Comparison of ENCODE assay signal across 16 cellular contexts in genomic region chrX:30521440-30522182, GRCh38. TPM values are rescaled to one million over a fixed set of nuclear protein-coding genes. Genes with fewer than 3 reads are reported as not detected.
DNase-seq lines count a peak whose midpoint lies in the region; ATAC-seq and TF ChIP-seq lines count a peak whose summit lies in the region.
"Had no signal": no experiment of that assay in that cellular context is flagged by ENCODE, and none has a peak within 500 bp of the region (broad histone marks: within the 10 kb centered on the region; RNA-seq: fewer than 3 reads in every experiment).

No MANE protein-coding gene starts in this region.

- peak; percentile 55 for DNase-seq in EL
- peak; percentile 33 for DNase-seq in RPMI7951 (ENCODE audit: low read depth)
- DNase-seq in epithelial cell of esophagus (ENCODE audit: low read depth), result peak; percentile 56
- DNase-seq in GDM1 (lab: John Stamatoyannopoulos, UW), result no peak
- no peak for DNase-seq in NK-92 treated with Interleukin-12 subunit alpha and Interleukin-12 subunit beta, amount 100 ng/mL, for 24 hours (lab: John Stamatoyannopoulos, UW)
- DNase-seq in upper lobe of left lung, result no peak
- DNase-seq: CD4-positive, alpha-beta T cell; GF-D8; H9; MV-4-11; natural killer cell; stomach; T-cell had no signal

- TF ChIP-seq RAD21 in neural cell (conservative IDR thresholded peaks at IDR 0.05), result no peak

- H3K27ac ChIP-seq in neural cell (ENCODE audit: low read length) (no peak overlapping the region), upper lobe of left lung (no peak overlapping the region)
- H3K27ac ChIP-seq: stomach had no signal

- H3K4me3 ChIP-seq in epithelial cell of esophagus (ENCODE audit: low read length) (no peak overlapping the region), neural cell (ENCODE audit: low read length) (no peak overlapping the region), upper lobe of left lung (no peak overlapping the region)
- H3K4me3 ChIP-seq: stomach had no signal

- no peak overlapping the region for H3K4me2 ChIP-seq in neural cell (ENCODE audit: low read length)

- H3K36me3 ChIP-seq in neural cell (ENCODE audit: insufficient read depth, low read length) (no peaks in the 10 kb centered on the region), upper lobe of left lung (no peaks in the 10 kb centered on the region)
- H3K36me3 ChIP-seq: stomach had no signal

- H4K20me1 ChIP-seq in neural cell (ENCODE audit: insufficient read depth), result no peaks in the 10 kb centered on the region

- H3K4me1 ChIP-seq in upper lobe of left lung, result no peaks in the 10 kb centered on the region
- H3K4me1 ChIP-seq: stomach had no signal

- no peaks in the 10 kb centered on the region for H3K9me2 ChIP-seq in neural cell (ENCODE audit: insufficient read depth, low read length)

- H3K27me3 ChIP-seq in neural cell (ENCODE audit: insufficient read depth, low read depth, low read length), result no peaks in the 10 kb centered on the region
- H3K27me3 ChIP-seq in upper lobe of left lung, result no peaks in the 10 kb centered on the region
- H3K27me3 ChIP-seq: stomach had no signal

- WGBS in upper lobe of left lung, 2 donors, result 73 to 90% methylated on average over 4 of the region's 4 CpGs

- TF ChIP-seq CTCF in epithelial cell of esophagus (IDR thresholded peaks at IDR 0.05; ENCODE audit: insufficient read depth, low read depth, low read length, missing control alignments) (no peak), neural cell (IDR thresholded peaks at IDR 0.05; ENCODE audit: poor library complexity, severe bottlenecking) (no peak), upper lobe of left lung (IDR thresholded peaks at IDR 0.05) (no peak)

- ATAC-seq in HG02852 (IDR thresholded peaks at IDR 0.05; ENCODE audit: unreplicated experiment) (no peak), upper lobe of left lung (ENCODE audit: low FRiP score in 2 of 2) (no peak)
- ATAC-seq: natural killer cell, T-cell had no signal

- H3K79me2 ChIP-seq in neural cell (replicated peaks; ENCODE audit: insufficient read depth, low read length), result no peaks in the 10 kb centered on the region

- TF ChIP-seq EP300 in neural cell (conservative IDR thresholded peaks at IDR 0.05; ENCODE audit: poor library complexity, severe bottlenecking) (peak; percentile 74), upper lobe of left lung (IDR thresholded peaks at IDR 0.05) (no peak)

- TF ChIP-seq POLR2A in upper lobe of left lung (IDR thresholded peaks at IDR 0.05), result no peak

- no peak overlapping the region for H3K9ac ChIP-seq in neural cell (ENCODE audit: low read length)

- H3K9me3 ChIP-seq in neural cell (ENCODE audit: low read length), result no peaks in the 10 kb centered on the region
- no peaks in the 10 kb centered on the region for H3K9me3 ChIP-seq in upper lobe of left lung
- H3K9me3 ChIP-seq: stomach had no signal

- H3F3A ChIP-seq in neural cell (ENCODE audit: insufficient read depth, low read length, poor library complexity, severe bottlenecking), result no peaks in the 10 kb centered on the region

- no peak overlapping the region for H2AFZ ChIP-seq in neural cell (ENCODE audit: low read depth, low read length)

TF ChIP-seq in neural cell, 6 proteins besides CTCF, POLR2A, EP300 and RAD21:
- TF ChIP-seq SMC3 (conservative IDR thresholded peaks at IDR 0.05; ENCODE audit: poor library complexity) (no peak), POLR2AphosphoS5 (IDR thresholded peaks at IDR 0.05) (peak; percentile 25), EZH2 (IDR thresholded peaks at IDR 0.05; ENCODE audit: borderline replicate concordance, insufficient read depth, low read length, poor library complexity, severe bottlenecking) (no peak), TAF1 (IDR thresholded peaks at IDR 0.05; ENCODE audit: low read depth) (no peak), MXI1 (conservative IDR thresholded peaks at IDR 0.05; ENCODE audit: poor library complexity, severe bottlenecking) (no peak)
- TF ChIP-seq, protein P1, sequence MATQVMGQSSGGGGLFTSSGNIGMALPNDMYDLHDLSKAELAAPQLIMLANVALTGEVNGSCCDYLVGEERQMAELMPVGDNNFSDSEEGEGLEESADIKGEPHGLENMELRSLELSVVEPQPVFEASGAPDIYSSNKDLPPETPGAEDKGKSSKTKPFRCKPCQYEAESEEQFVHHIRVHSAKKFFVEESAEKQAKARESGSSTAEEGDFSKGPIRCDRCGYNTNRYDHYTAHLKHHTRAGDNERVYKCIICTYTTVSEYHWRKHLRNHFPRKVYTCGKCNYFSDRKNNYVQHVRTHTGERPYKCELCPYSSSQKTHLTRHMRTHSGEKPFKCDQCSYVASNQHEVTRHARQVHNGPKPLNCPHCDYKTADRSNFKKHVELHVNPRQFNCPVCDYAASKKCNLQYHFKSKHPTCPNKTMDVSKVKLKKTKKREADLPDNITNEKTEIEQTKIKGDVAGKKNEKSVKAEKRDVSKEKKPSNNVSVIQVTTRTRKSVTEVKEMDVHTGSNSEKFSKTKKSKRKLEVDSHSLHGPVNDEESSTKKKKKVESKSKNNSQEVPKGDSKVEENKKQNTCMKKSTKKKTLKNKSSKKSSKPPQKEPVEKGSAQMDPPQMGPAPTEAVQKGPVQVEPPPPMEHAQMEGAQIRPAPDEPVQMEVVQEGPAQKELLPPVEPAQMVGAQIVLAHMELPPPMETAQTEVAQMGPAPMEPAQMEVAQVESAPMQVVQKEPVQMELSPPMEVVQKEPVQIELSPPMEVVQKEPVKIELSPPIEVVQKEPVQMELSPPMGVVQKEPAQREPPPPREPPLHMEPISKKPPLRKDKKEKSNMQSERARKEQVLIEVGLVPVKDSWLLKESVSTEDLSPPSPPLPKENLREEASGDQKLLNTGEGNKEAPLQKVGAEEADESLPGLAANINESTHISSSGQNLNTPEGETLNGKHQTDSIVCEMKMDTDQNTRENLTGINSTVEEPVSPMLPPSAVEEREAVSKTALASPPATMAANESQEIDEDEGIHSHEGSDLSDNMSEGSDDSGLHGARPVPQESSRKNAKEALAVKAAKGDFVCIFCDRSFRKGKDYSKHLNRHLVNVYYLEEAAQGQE (IDR thresholded peaks at IDR 0.05; ENCODE audit: borderline replicate concordance), result peak; percentile 93
TF ChIP-seq in neural cell: peak in this region for 2.

RNA-seq across cellular contexts. Expression of gene TASL, which starts 56.0 kb away (rescaled TPM):
- total RNA-seq in RPMI7951 (2014; rRNA removed; shearing (Covaris generic)), result not detected in 2 replicates
- not detected in 2 replicates for polyA plus RNA-seq in neural cell
- polyA minus RNA-seq in neural cell, result not detected in 2 replicates
- total RNA-seq in upper lobe of left lung, result 1 to 10 TPM; 1.2 to 7.2 (median 5.0) TPM
- total RNA-seq: H9, HT-29 had no signal

Comparison
In these comparisons a context has a peak if more than half of its experiments do, and no peak if none do; other contexts are left out.
1. DNase-seq: peak in EL (single experiment), RPMI7951 (single experiment) and epithelial cell of esophagus (single experiment); none in GDM1 (single experiment), NK-92 treated with Interleukin-12 subunit alpha and Interleukin-12 subunit beta, amount 100 ng/mL, for 24 hours (single experiment) and upper lobe of left lung (0 of 2).